ENCODE assay signal across 9 cellular contexts in genomic region chr12:41190360-41190759, GRCh38. TPM values are rescaled to one million over a fixed set of nuclear protein-coding genes. Genes with fewer than 3 reads are reported as not detected.
DNase-seq lines count a peak whose midpoint lies in the region; ATAC-seq, FAIRE-seq and TF ChIP-seq lines count a peak whose summit lies in the region.
"Had no signal": no experiment of that assay in that cellular context is flagged by ENCODE, and none has a peak within 500 bp of the region (broad histone marks: within the 10 kb centered on the region; RNA-seq: fewer than 3 reads in every experiment).

No MANE protein-coding gene starts in this region.

- FAIRE-seq in astrocyte (lab: Jason Lieb, UNC): no peak

- 11% methylated on average over 4 of the region's 4 CpGs for WGBS in liver

- TF ChIP-seq CTCF in BJ (IDR thresholded peaks at IDR 0.05; ENCODE audit: insufficient read depth, low read depth, low read length) (peak; percentile 35), LNCAP (IDR thresholded peaks at IDR 0.05) (peak; percentile 55), astrocyte (IDR thresholded peaks at IDR 0.05; ENCODE audit: insufficient read depth, low read depth, low read length) (peak; percentile 51), liver (IDR thresholded peaks at IDR 0.05; ENCODE audit: low read depth, low read length, missing input control) (peak; percentile 20), mucosa of descending colon (IDR thresholded peaks at IDR 0.05) (no peak)

- no peak overlapping the region for H3K27ac Mint-ChIP-seq in astrocyte (ENCODE audit: unreplicated experiment)
- H3K27ac Mint-ChIP-seq in CD4-positive, alpha-beta memory T cell: no peak overlapping the region

- peak overlapping the region; percentile 77 for H3K4me2 ChIP-seq in astrocyte (ENCODE audit: low read length)

- POLR2A ChIA-PET in BJ (lab: Charles Lee): no interaction called here
- POLR2A ChIA-PET in CD4-positive, alpha-beta memory T cell (lab: Charles Lee; ENCODE audit: partially characterized antibody): no interaction called here

- no peaks in the 10 kb centered on the region for H3K9me3 Mint-ChIP-seq in astrocyte (ENCODE audit: unreplicated experiment)
- H3K9me3 Mint-ChIP-seq in CD4-positive, alpha-beta memory T cell: peaks cover 0 to 11% (median 2%) of the 10 kb centered on the region in 8 donors

- H3K79me2 ChIP-seq in astrocyte (ENCODE audit: insufficient read depth, low read length): no peaks in the 10 kb centered on the region

- no peak for DNase-seq in BJ (ENCODE audit: low read depth)
- DNase-seq in astrocyte (ENCODE audit: low read depth): peak; percentile 6
- no peak for DNase-seq in CD4-positive, alpha-beta memory T cell
- DNase-seq in mucosa of descending colon: no peak
- no peak for DNase-seq in GM19238 (ENCODE audit: insufficient read length, low spot score)

- intact Hi-C loops in CD4-positive, alpha-beta memory T cell (cut with micrococcal nuclease): no loop called here
- intact Hi-C loops in mucosa of descending colon (cut with DNase I, micrococcal nuclease): no loop called here

- peak; percentile 61 to 67 for TF ChIP-seq RAD21 in liver (IDR thresholded peaks at IDR 0.05)

- no peak overlapping the region for H3K4me3 Mint-ChIP-seq in astrocyte (ENCODE audit: unreplicated experiment)
- H3K4me3 Mint-ChIP-seq in CD4-positive, alpha-beta memory T cell: no peak overlapping the region

- H3K36me3 Mint-ChIP-seq in astrocyte (ENCODE audit: low read depth, unreplicated experiment): no peaks in the 10 kb centered on the region
- no peaks in the 10 kb centered on the region for H3K36me3 Mint-ChIP-seq in CD4-positive, alpha-beta memory T cell

- CTCF ChIA-PET in BJ (lab: Yijun Ruan, JAX): interaction anchor here (0.7 to 1.0 kb wide), 3 partner anchors 12 to 90 kb away, joined by 3 to 5 read pairs (median 3); no protein-coding TSS in a partner anchor
- CTCF ChIA-PET in CD4-positive, alpha-beta memory T cell (lab: Charles Lee; ENCODE audit: partially characterized antibody): no interaction called here

- H3K27me3 ChIP-seq in BJ (ENCODE audit: control insufficient read depth, insufficient read depth, low read length): peaks cover 24% of the 10 kb centered on the region
- H3K27me3 ChIP-seq in astrocyte (ENCODE audit: insufficient read depth, low read length): peaks cover 35% of the 10 kb centered on the region
- peaks cover 0 to 8% (median 2%) of the 10 kb centered on the region in 4 donors for H3K27me3 ChIP-seq in liver (ENCODE audit: control insufficient read depth in 4 of 4, insufficient read depth in 4 of 4, low read length in 3 of 4)
- H3K27me3 ChIP-seq in CD4-positive, alpha-beta memory T cell (ENCODE audit: insufficient read depth, low read length): peaks cover 4% of the 10 kb centered on the region

- peaks cover 30% of the 10 kb centered on the region for H3K27me3 Mint-ChIP-seq in astrocyte (ENCODE audit: low read depth, unreplicated experiment)
- H3K27me3 Mint-ChIP-seq in CD4-positive, alpha-beta memory T cell: peaks cover 27 to 30% of the 10 kb centered on the region in 2 donors

- no peak overlapping the region for H2AFZ ChIP-seq in astrocyte (ENCODE audit: low read depth, low read length)

- peaks cover 5% of the 10 kb centered on the region for H3K4me1 Mint-ChIP-seq in astrocyte (ENCODE audit: low read depth, unreplicated experiment)
- peaks cover 0 to 16% (median 3%) of the 10 kb centered on the region in 4 donors for H3K4me1 Mint-ChIP-seq in CD4-positive, alpha-beta memory T cell

- H3K27ac ChIP-seq in astrocyte (ENCODE audit: low read depth, low read length): no peak overlapping the region
- no peak overlapping the region for H3K27ac ChIP-seq in liver (ENCODE audit: low read depth in 1 of 2, low read length in 2 of 2)
- no peak overlapping the region for H3K27ac ChIP-seq in CD4-positive, alpha-beta memory T cell (ENCODE audit: low read depth, low read length)

- H3K36me3 ChIP-seq in BJ (ENCODE audit: control insufficient read depth, insufficient read depth, low read length): no peaks in the 10 kb centered on the region
- H3K36me3 ChIP-seq in astrocyte (ENCODE audit: insufficient read depth, low read length): no peaks in the 10 kb centered on the region
- H3K36me3 ChIP-seq in liver (ENCODE audit: control insufficient read depth in 4 of 4, insufficient read depth in 3 of 4, low read depth in 1 of 4, low read length in 3 of 4): no peaks in the 10 kb centered on the region
- H3K36me3 ChIP-seq in CD4-positive, alpha-beta memory T cell (ENCODE audit: insufficient read depth, low read length): no peaks in the 10 kb centered on the region
- no peaks in the 10 kb centered on the region for H3K36me3 ChIP-seq in mucosa of descending colon (ENCODE audit: low read depth)

- H3K9me3 ChIP-seq in astrocyte (ENCODE audit: insufficient read depth, low read depth, low read length): peaks cover 4% of the 10 kb centered on the region
- H3K9me3 ChIP-seq in liver (ENCODE audit: control insufficient read depth in 4 of 4, low read length in 3 of 4): no peaks in the 10 kb centered on the region
- no peaks in the 10 kb centered on the region for H3K9me3 ChIP-seq in CD4-positive, alpha-beta memory T cell (ENCODE audit: control insufficient read depth in 1 of 2, low read length in 2 of 2)
- no peaks in the 10 kb centered on the region for H3K9me3 ChIP-seq in mucosa of descending colon

- H3K4me1 ChIP-seq in astrocyte (ENCODE audit: insufficient read depth, low read length) (peaks cover 8% of the 10 kb centered on the region), liver (ENCODE audit: control insufficient read depth in 4 of 4, insufficient read depth in 4 of 4, low read length in 3 of 4) (peaks cover 0 to 5% (median 2%) of the 10 kb centered on the region in 4 donors), mucosa of descending colon (ENCODE audit: low read depth) (no peaks in the 10 kb centered on the region)
- no peaks in the 10 kb centered on the region for H3K4me1 ChIP-seq in CD4-positive, alpha-beta memory T cell (ENCODE audit: insufficient read depth, low read length)

- H3K9ac ChIP-seq in astrocyte (ENCODE audit: low read length): no peak overlapping the region
- no peak overlapping the region for H3K9ac ChIP-seq in liver (ENCODE audit: low read depth in 1 of 2, low read length in 2 of 2)

- no peak overlapping the region for H3K4me3 ChIP-seq in BJ (ENCODE audit: low read depth, low read length)
- no peak overlapping the region for H3K4me3 ChIP-seq in astrocyte (ENCODE audit: insufficient read depth, low read depth, low read length)
- H3K4me3 ChIP-seq in liver (ENCODE audit: low read depth in 1 of 3, low read length in 3 of 3): no peak overlapping the region
- no peak overlapping the region for H3K4me3 ChIP-seq in CD4-positive, alpha-beta memory T cell (ENCODE audit: low read length in 2 of 2)
- no peak overlapping the region for H3K4me3 ChIP-seq in mucosa of descending colon

- no peaks in the 10 kb centered on the region for H4K20me1 ChIP-seq in astrocyte (ENCODE audit: insufficient read depth, low read length)

- ATAC-seq in HG02981 (IDR thresholded peaks at IDR 0.05; ENCODE audit: unreplicated experiment) (no peak), mucosa of descending colon (no peak)

TF ChIP-seq in liver, 16 proteins besides CTCF, POLR2A, EP300 and RAD21 (continues in another document):
- TF ChIP-seq GABPA (IDR thresholded peaks at IDR 0.05 in 1 of 2, conservative IDR thresholded peaks at IDR 0.05 in 1 of 2) (no peak), FOXA1 (IDR thresholded peaks at IDR 0.05) (no peak), YY1 (IDR thresholded peaks at IDR 0.05) (no peak), HNF4A (conservative IDR thresholded peaks at IDR 0.05) (no peak), HNF4G (IDR thresholded peaks at IDR 0.05) (no peak), REST (IDR thresholded peaks at IDR 0.05) (no peak), ATF3 (IDR thresholded peaks at IDR 0.05) (no peak), JUND (IDR thresholded peaks at IDR 0.05) (no peak), TAF1 (conservative IDR thresholded peaks at IDR 0.05) (no peak), MAX (IDR thresholded peaks at IDR 0.05) (no peak)

RNA-seq across cellular contexts. Expression of gene PDZRN4, which starts 2.2 kb away (rescaled TPM):
- polyA plus RNA-seq in BJ (2011; rRNA removed) (not detected in 2 replicates), liver (under 1 TPM; 0.11 to 0.29 TPM)
- polyA minus RNA-seq in BJ (2011; rRNA and poly(A)+ RNA removed): not detected in 2 replicates
- total RNA-seq in astrocyte (not detected in 2 replicates), liver (1 to 10 TPM in 1 of 2 donors, under 1 TPM in 1; 0.19 to 1.1 TPM), mucosa of descending colon (10 to 100 TPM in 1 of 3 donors, 1 to 10 TPM in 1, under 1 TPM in 1; 0.78 to 46.9 (median 2.0) TPM)
- not detected for total RNA-seq in CD4-positive, alpha-beta memory T cell
- polyA plus RNA-seq in CD4-positive, alpha-beta memory T cell: not detected
- total RNA-seq: myocyte had no signal
